1 cellular context compared by ENCODE assay signal in genomic region chr4:10743357-10743756, GRCh38.
TF ChIP-seq lines count a peak whose summit lies in the region.

No MANE protein-coding gene starts in this region.

TF ChIP-seq in GM23338, 12 proteins besides CTCF, POLR2A, EP300 and RAD21 (continued from another document):
- TF ChIP-seq ZNF331 (CRISPR knock-in tag; IDR thresholded peaks at IDR 0.05; ENCODE audit: low read depth): no peak
- no peak for TF ChIP-seq EZH2phosphoT487 (IDR thresholded peaks at IDR 0.05; ENCODE audit: unreplicated experiment)
- TF ChIP-seq ZNF114 (CRISPR knock-in tag; IDR thresholded peaks at IDR 0.05): no peak
- TF ChIP-seq STAT1 (IDR thresholded peaks at IDR 0.05; ENCODE audit: unreplicated experiment): no peak
TF ChIP-seq in GM23338: peak in this region for 0.
